Comparison of ENCODE assay signal across 22 cellular contexts in the genomic region with DNA sequence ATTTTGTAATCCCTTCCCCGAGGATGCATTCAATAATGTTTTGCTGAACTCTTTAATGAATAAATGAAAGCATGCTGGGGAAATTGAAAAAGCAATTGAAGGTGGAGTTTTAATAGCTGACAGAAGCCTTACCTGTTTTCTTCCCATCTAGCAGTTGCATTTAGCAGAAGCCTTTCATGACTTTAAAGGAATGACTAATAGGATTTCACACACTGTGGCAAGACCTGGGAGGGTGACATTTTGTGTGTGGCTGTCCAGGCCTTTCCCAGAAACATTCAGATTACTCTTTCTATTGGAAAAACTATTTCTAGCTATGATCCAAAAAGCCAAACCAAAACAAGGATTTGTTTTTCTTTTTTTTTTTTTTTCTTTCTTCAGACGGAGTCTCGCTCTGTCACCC. TPM values are rescaled to one million over a fixed set of nuclear protein-coding genes. Genes with fewer than 3 reads are reported as not detected.
DNase-seq lines count a peak whose midpoint lies in the region; ATAC-seq, FAIRE-seq and TF ChIP-seq lines count a peak whose summit lies in the region.
"Had no signal": no experiment of that assay in that cellular context is flagged by ENCODE, and none has a peak within 500 bp of the region (broad histone marks: within the 10 kb centered on the region; RNA-seq: fewer than 3 reads in every experiment).

No MANE protein-coding gene starts in this region.

- no peak for TF ChIP-seq POLR2A in GM12878 (IDR thresholded peaks at IDR 0.05; ENCODE audit: low read depth, low read length)

- CTCF ChIA-PET in GM12878 (lab: Yijun Ruan, JAX) = interaction anchor here (1.8 kb wide), 1 partner anchor 82 kb away, joined by 6 read pairs; the partner anchor contains the start of gene ARAP2

- ATAC-seq in GM12878 (no peak), GM18520 (IDR thresholded peaks at IDR 0.05; ENCODE audit: unreplicated experiment) (no peak)
- ATAC-seq: HepG2 had no signal

- peaks cover 51% of the 10 kb centered on the region for H3K4me1 ChIP-seq in GM12878 (ENCODE audit: control insufficient read depth, insufficient read depth, low read length)
- H3K4me1 ChIP-seq: Caco-2, HAP-1 had no signal

- DNase-seq in T-helper 1 cell (no peak), GM12878 (ENCODE audit: low read depth, low spot score) (no peak), NCI-H510A (lab: John Stamatoyannopoulos, UW) (no peak), cerebellar cortex (ENCODE audit: low spot score) (no peak)
- DNase-seq in stimulated activated CD4-positive, alpha-beta T cell treated with anti-CD3 and anti-CD28 coated beads, Interleukin-1b, Interleukin-23, amount 100 ng/mL, for 48 hours = peak; percentile 11
- no peak for DNase-seq in stimulated activated CD4-positive, alpha-beta T cell treated with anti-CD3 and anti-CD28 coated beads, Interleukin-2, amount 100 ng/mL, for 24 hours
- DNase-seq: 8988T, Caco-2, DMS53, NCI-H1105 treated with DMSO at 0.1 percent for 48 hours, NCI-H187 treated with DMSO at 0.1 percent for 48 hours, NCI-H446 treated with DMSO at 0.1 percent for 48 hours, NCI-H774, SHP77 treated with DMSO at 0.1 percent for 48 hours had no signal

- H3K4me3 Mint-ChIP-seq in T-helper 1 cell treated with Interleukin-12 subunit alpha and Interleukin-12 subunit beta and Interleukin-4 antibody, amounts not matched to agents 30 μg/mL and 1 μg/mL, for 36 hours = no peak overlapping the region

- H3K27ac ChIP-seq in GM12878 (ENCODE audit: control insufficient read depth, insufficient read depth) = peak overlapping the region; percentile 64
- H3K27ac ChIP-seq: C4-2B, KMS-11 had no signal

- no peak overlapping the region for H3K4me2 ChIP-seq in GM12878 (ENCODE audit: control insufficient read depth, insufficient read depth)

- RAD21 ChIA-PET in GM12878 (lab: Charles Lee; ENCODE audit: unreplicated experiment) = interaction anchor here (1.2 to 1.3 kb wide), 3 partner anchors 9 to 84 kb away, joined by 3 to 5 read pairs (median 3); no protein-coding TSS in a partner anchor

- 95% methylated on average over 3 of the region's 3 CpGs for WGBS in GM12878 (ENCODE audit: insufficient coverage, insufficient replicate concordance, low lambda C conversion rate, missing lambda C conversion rate)

- no peaks in the 10 kb centered on the region; the same call in 2 of the 3 replicates for H3K9me3 ChIP-seq in GM12878 (replicated peaks; ENCODE audit: control insufficient read depth, insufficient read depth, low read length)
- H3K9me3 ChIP-seq: Caco-2, HAP-1 had no signal

- SMC1A ChIA-PET in GM12878 (lab: Charles Lee; ENCODE audit: uncharacterized antibody, unreplicated experiment) = interaction anchor here (1.0 to 3.4 kb wide), 6 partner anchors 12 to 96 kb away, joined by 4 to 32 read pairs (median 6); no protein-coding TSS in a partner anchor

- in situ Hi-C loops in GM12878 (cut with MboI) = no loop called here

- H3K4me1 Mint-ChIP-seq in T-helper 1 cell treated with Interleukin-12 subunit alpha and Interleukin-12 subunit beta and Interleukin-4 antibody, amounts not matched to agents 30 μg/mL and 1 μg/mL, for 36 hours (ENCODE audit: low read depth) = peaks cover 49% of the 10 kb centered on the region

- no peaks in the 10 kb centered on the region for H4K20me1 ChIP-seq in GM12878 (ENCODE audit: control insufficient read depth, insufficient read depth)

- POLR2A ChIA-PET in GM12878 (lab: Charles Lee) = interaction anchor here (2.2 kb wide), 1 partner anchor 41 kb away, joined by 8 read pairs; no protein-coding TSS in a partner anchor

- H3K4me3 ChIP-seq in GM12878 = no peak overlapping the region
- H3K4me3 ChIP-seq: HAP-1 had no signal

- FAIRE-seq in GM12878 (lab: Jason Lieb, UNC) = no peak
- FAIRE-seq: HepG2 had no signal

- no peak for TF ChIP-seq EP300 in GM12878 (IDR thresholded peaks at IDR 0.05; ENCODE audit: borderline replicate concordance in 1 of 2, control insufficient read depth in 1 of 2, low read depth in 2 of 2, low read length in 2 of 2)

- no peak for TF ChIP-seq CTCF in GM12878 (IDR thresholded peaks at IDR 0.05 in 2 of 3, conservative IDR thresholded peaks at IDR 0.05 in 1 of 3; ENCODE audit: control insufficient read depth in 2 of 3, extremely low read depth in 1 of 3, insufficient read depth in 1 of 3, low read depth in 3 of 3, low read length in 3 of 3)

- H3K27ac Mint-ChIP-seq in T-helper 1 cell treated with Interleukin-12 subunit alpha and Interleukin-12 subunit beta and Interleukin-4 antibody, amounts not matched to agents 30 μg/mL and 1 μg/mL, for 36 hours = peak overlapping the region; percentile 24

- H3K36me3 ChIP-seq in GM12878 (ENCODE audit: control insufficient read depth in 2 of 2, insufficient read depth in 2 of 2, low read length in 1 of 2) = no peaks in the 10 kb centered on the region
- H3K36me3 ChIP-seq: HAP-1 had no signal

- intact Hi-C loops in GM12878 (cut with micrococcal nuclease; ENCODE audit: unreplicated experiment) = no loop called here

- no peak overlapping the region for H3K9ac ChIP-seq in GM12878 (ENCODE audit: control insufficient read depth, insufficient read depth, low read length)
- H3K9ac ChIP-seq: KMS-11 had no signal

- H3K36me3 Mint-ChIP-seq in T-helper 1 cell treated with Interleukin-12 subunit alpha and Interleukin-12 subunit beta and Interleukin-4 antibody, amounts not matched to agents 30 μg/mL and 1 μg/mL, for 36 hours (ENCODE audit: low read depth) = peaks cover 8% of the 10 kb centered on the region

- no peaks in the 10 kb centered on the region for H3K27me3 Mint-ChIP-seq in T-helper 1 cell treated with Interleukin-12 subunit alpha and Interleukin-12 subunit beta and Interleukin-4 antibody, amounts not matched to agents 30 μg/mL and 1 μg/mL, for 36 hours (ENCODE audit: low read depth)

- peak overlapping the region; percentile 67 for H2AFZ ChIP-seq in GM12878 (ENCODE audit: control insufficient read depth, low read depth, low read length)

- no peak for TF ChIP-seq RAD21 in GM12878 (IDR thresholded peaks at IDR 0.05; ENCODE audit: insufficient read depth, low read depth, low read length)

- no peaks in the 10 kb centered on the region for H3K79me2 ChIP-seq in GM12878 (ENCODE audit: control insufficient read depth, insufficient read depth, low read length)

- no TSS peak for BruUV-seq in GM12878 (replicated peaks; lab: Mats Ljungman, UMichigan)

- no peaks in the 10 kb centered on the region for H3K27me3 ChIP-seq in GM12878 (replicated peaks in 1 of 2; ENCODE audit: control insufficient read depth in 2 of 2, insufficient read depth in 2 of 2, low read length in 1 of 2)

- H3K9me3 Mint-ChIP-seq in T-helper 1 cell treated with Interleukin-12 subunit alpha and Interleukin-12 subunit beta and Interleukin-4 antibody, amounts not matched to agents 30 μg/mL and 1 μg/mL, for 36 hours = no peaks in the 10 kb centered on the region

TF ChIP-seq in GM12878, 131 proteins besides CTCF, POLR2A, EP300 and RAD21:
- TF ChIP-seq RAD51 (IDR thresholded peaks at IDR 0.05) = no peak
- no peak for TF ChIP-seq POLR2AphosphoS2 (IDR thresholded peaks at IDR 0.05; ENCODE audit: low read depth, low read length)
- peak; percentile 3 for TF ChIP-seq SIX5 (IDR thresholded peaks at IDR 0.05; ENCODE audit: low read depth, low read length, severe bottlenecking)
- no peak for TF ChIP-seq SRF (IDR thresholded peaks at IDR 0.05; ENCODE audit: low read depth in 2 of 2, low read length in 2 of 2)
- no peak for TF ChIP-seq CHD4 (IDR thresholded peaks at IDR 0.05)
- TF ChIP-seq TCF3 (IDR thresholded peaks at IDR 0.05; ENCODE audit: borderline replicate concordance, insufficient read depth, low read depth, low read length) = no peak
- TF ChIP-seq CBFB (IDR thresholded peaks at IDR 0.05; ENCODE audit: low read depth) = no peak

RNA-seq across cellular contexts. Expression of gene DTHD1, which starts 45.2 kb away (rescaled TPM):
- 0.24 and 0.31 TPM in 2 replicates for total RNA-seq in GM12878 (2013; cell fraction: nucleolus; rRNA removed)
- total RNA-seq in GM12878 (2014; rRNA removed) = 1.3 TPM in 2 replicates
- 1.7 and 1.8 TPM in 2 replicates for total RNA-seq in GM12878 (2014; rRNA removed; fragmentation: Illumina TruSeq; extraction: Trizol)
- 2.0 and 2.1 TPM in 2 replicates for total RNA-seq in GM12878 (2021)
- polyA plus RNA-seq in GM12878 (2011; ENCODE audit: low read depth) = 0.28 TPM
- polyA plus RNA-seq in GM12878 (2011; rRNA removed) = 0.05 and 0.19 TPM in 2 replicates
- 0.03 TPM in 2 replicates for polyA plus RNA-seq in GM12878 (2011; cell fraction: cytosol; rRNA removed)
- 0.06 and 0.10 TPM in 2 replicates for polyA plus RNA-seq in GM12878 (2011; cell fraction: nucleus; rRNA removed)
- polyA plus RNA-seq in GM12878 (2012) = 0.38 and 0.98 TPM in 2 replicates
- 2.8 and 4.6 TPM in 2 replicates for polyA plus RNA-seq in GM12878 (2014; fragmentation: Illumina TruSeq; extraction: Trizol)
- 1 to 10 TPM; 1.2 to 1.5 TPM for polyA plus RNA-seq in GM12878 (2014; fragmentation: Nextera tagmentation; extraction: Ambion mirVana)
- polyA plus RNA-seq in GM12878 (2014; rRNA removed) = 1.1 and 2.2 TPM in 2 replicates
- polyA plus RNA-seq in GM12878 (2016; fragmentation: Nextera tagmentation; extraction: Ambion mirVana) = 1 to 10 TPM; 1.1 to 1.3 TPM
- not detected in 2 replicates for polyA minus RNA-seq in GM12878 (2011; rRNA and poly(A)+ RNA removed)
- polyA minus RNA-seq in GM12878 (2011; cell fraction: cytosol; rRNA and poly(A)+ RNA removed) = not detected in 2 replicates
- polyA minus RNA-seq in GM12878 (2011; cell fraction: nucleus; rRNA and poly(A)+ RNA removed) = 0.19 TPM in 1 of 2 replicates, not detected in the other
- total RNA-seq: Caco-2, G401, HepG2, MCF 10A had no signal
- polyA plus RNA-seq: HepG2 had no signal
